In the genomic region with DNA sequence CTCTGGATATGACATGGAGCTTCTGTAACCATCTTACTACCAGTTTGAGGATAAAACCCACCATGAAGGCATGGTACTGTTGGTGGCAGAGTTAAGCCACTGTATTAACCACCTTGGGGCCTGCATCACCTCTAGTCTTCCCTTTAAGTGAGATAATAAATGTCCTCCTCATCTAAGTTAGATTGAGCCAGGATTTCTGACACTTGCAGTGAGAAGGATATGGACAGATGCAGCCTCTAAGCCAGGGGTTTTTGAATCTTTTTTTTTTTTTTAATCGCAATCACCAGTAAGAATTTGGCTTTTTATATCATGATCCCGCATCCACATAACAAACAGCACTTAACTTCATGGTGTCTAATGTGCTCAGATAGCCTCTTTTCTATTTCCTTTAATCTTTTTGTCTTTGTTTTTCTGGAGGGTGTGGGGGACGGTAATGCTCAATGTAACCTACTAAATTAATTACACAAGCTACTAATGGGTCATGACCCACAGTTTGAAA, we compare ENCODE assay signal across 19 cellular contexts. TPM values are rescaled to one million over a fixed set of nuclear protein-coding genes. Genes with fewer than 3 reads are reported as not detected.
DNase-seq lines count a peak whose midpoint lies in the region; ATAC-seq and TF ChIP-seq lines count a peak whose summit lies in the region.
"Had no signal": no experiment of that assay in that cellular context is flagged by ENCODE, and none has a peak within 500 bp of the region (broad histone marks: within the 10 kb centered on the region; RNA-seq: fewer than 3 reads in every experiment).

No MANE protein-coding gene starts in this region.

- H3K4me1 Mint-ChIP-seq in immature natural killer cell = peaks cover 26 to 33% of the 10 kb centered on the region in 2 donors

- H3K27ac ChIP-seq in right atrium auricular region = peak overlapping the region; percentile 83 to 88
- peak overlapping the region in 4 of 5 donors; percentile 56 to 88 (median 66) for H3K27ac ChIP-seq in adrenal gland
- peak overlapping the region; percentile 67 for H3K27ac ChIP-seq in layer of hippocampus (ENCODE audit: low read depth, low read length)
- peak overlapping the region; percentile 36 to 59 for H3K27ac ChIP-seq in testis
- no peak overlapping the region for H3K27ac ChIP-seq in gastroesophageal sphincter
- H3K27ac ChIP-seq: VCaP had no signal

- H3K9me3 ChIP-seq in right atrium auricular region (no peaks in the 10 kb centered on the region), adrenal gland (replicated peaks in 1 of 3) (no peaks in the 10 kb centered on the region), testis (no peaks in the 10 kb centered on the region), gastroesophageal sphincter (no peaks in the 10 kb centered on the region)

- peaks cover 0 to 4% (median 0%) of the 10 kb centered on the region in 3 donors for H3K36me3 Mint-ChIP-seq in immature natural killer cell
- H3K36me3 Mint-ChIP-seq: CD14-positive monocyte had no signal

- H3K27me3 Mint-ChIP-seq in immature natural killer cell (ENCODE audit: low read depth in 3 of 3) = peaks cover 0 to 19% (median 9%) of the 10 kb centered on the region in 3 donors
- H3K27me3 Mint-ChIP-seq: memory B cell had no signal

- no peak overlapping the region for H3K4me3 Mint-ChIP-seq in immature natural killer cell
- H3K4me3 Mint-ChIP-seq: CD14-positive monocyte; memory B cell; naive thymus-derived CD8-positive, alpha-beta T cell had no signal

- WGBS in adrenal gland, 4 donors = 71 to 78% (median 74%) methylated on average over 3 of the region's 3 CpGs
- 58 to 72% methylated on average over 3 of the region's 3 CpGs for WGBS in testis, 2 donors
- 90 to 94% methylated on average over 2 to 3 of the region's 3 CpGs for WGBS in gastroesophageal sphincter (ENCODE audit: low coverage in 1 of 2), 2 donors

- no peaks in the 10 kb centered on the region for H3K27me3 ChIP-seq in right atrium auricular region
- H3K27me3 ChIP-seq in adrenal gland = no peaks in the 10 kb centered on the region
- H3K27me3 ChIP-seq in layer of hippocampus (ENCODE audit: control insufficient read depth, insufficient read depth, low read length) = no peaks in the 10 kb centered on the region
- H3K27me3 ChIP-seq in testis = no peaks in the 10 kb centered on the region
- H3K27me3 ChIP-seq in gastroesophageal sphincter = no peaks in the 10 kb centered on the region

- ATAC-seq in Right ventricle myocardium superior (ENCODE audit: poor library complexity) (no peak), gastroesophageal sphincter (no peak)
- ATAC-seq: esophagus mucosa; naive thymus-derived CD8-positive, alpha-beta T cell had no signal

- TF ChIP-seq POLR2A in adrenal gland (IDR thresholded peaks at IDR 0.05) (no peak), testis (IDR thresholded peaks at IDR 0.05) (no peak), gastroesophageal sphincter (IDR thresholded peaks at IDR 0.05) (no peak)

- peak overlapping the region in 1 of 6 donors; percentile 23 for H3K27ac Mint-ChIP-seq in immature natural killer cell
- H3K27ac Mint-ChIP-seq: memory B cell had no signal

- TF ChIP-seq EP300 in gastroesophageal sphincter (IDR thresholded peaks at IDR 0.05) = no peak

- DNase-seq in right atrium auricular region (ENCODE audit: low spot score) = no peak
- DNase-seq in Right ventricle myocardium superior = no peak
- DNase-seq in adrenal gland = no peak
- DNase-seq in testis = no peak
- no peak for DNase-seq in HuH-7 (ENCODE audit: low spot score)
- no peak for DNase-seq in immature natural killer cell
- DNase-seq: activated gamma-delta T cell treated with Interleukin-2 at 50 U/mL for 16 hours; aorta; DMS153; effector CD4-positive, alpha-beta T cell; HCEC 1CT; naive thymus-derived CD8-positive, alpha-beta T cell; NCI-H1436 treated with DMSO at 0.1 percent for 48 hours had no signal

- H3K4me3 ChIP-seq in right atrium auricular region = no peak overlapping the region
- no peak overlapping the region for H3K4me3 ChIP-seq in adrenal gland
- H3K4me3 ChIP-seq in testis = no peak overlapping the region
- H3K4me3 ChIP-seq in gastroesophageal sphincter = no peak overlapping the region

- TF ChIP-seq CTCF in right atrium auricular region (IDR thresholded peaks at IDR 0.05) (no peak), adrenal gland (IDR thresholded peaks at IDR 0.05) (no peak), testis (IDR thresholded peaks at IDR 0.05) (no peak), gastroesophageal sphincter (IDR thresholded peaks at IDR 0.05) (no peak)

- no peaks in the 10 kb centered on the region for H3K9me3 Mint-ChIP-seq in immature natural killer cell
- H3K9me3 Mint-ChIP-seq: memory B cell; naive thymus-derived CD8-positive, alpha-beta T cell had no signal

- H3K36me3 ChIP-seq in right atrium auricular region (no peaks in the 10 kb centered on the region), adrenal gland (replicated peaks in 1 of 2) (no peaks in the 10 kb centered on the region), testis (ENCODE audit: low read depth, missing control alignments) (no peaks in the 10 kb centered on the region), gastroesophageal sphincter (no peaks in the 10 kb centered on the region)

- peaks cover 0 to 27% of the 10 kb centered on the region in 2 donors for H3K4me1 ChIP-seq in right atrium auricular region
- peaks cover 22 to 31% of the 10 kb centered on the region in 2 donors for H3K4me1 ChIP-seq in adrenal gland (replicated peaks in 1 of 2)
- H3K4me1 ChIP-seq in testis = peaks cover 16% of the 10 kb centered on the region
- peaks cover 0 to 18% (median 10%) of the 10 kb centered on the region in 3 donors for H3K4me1 ChIP-seq in gastroesophageal sphincter

- intact Hi-C loops in Right ventricle myocardium superior (cut with DNase I) (loop anchor here (5.0 kb wide), 1 partner anchor 38 kb away; no protein-coding TSS in a partner anchor), adrenal gland (cut with DNase I) (no loop called here), testis (cut with DNase I; ENCODE audit: low total_unique reads) (no loop called here)

RNA-seq across cellular contexts. Expression of a gene that starts 42.2 kb away (rescaled TPM):
- total RNA-seq in right atrium auricular region (100 to 1,000 TPM; 148 to 256 TPM), Right ventricle myocardium superior (255 TPM), adrenal gland (100 to 1,000 TPM; 188 to 377 (median 222) TPM), testis (100 to 1,000 TPM; 444 to 561 TPM), gastroesophageal sphincter (100 to 1,000 TPM in 3 of 4 donors, 10 to 100 TPM in 1; 90.9 to 208 (median 174) TPM)
- polyA plus RNA-seq in adrenal gland (100 to 1,000 TPM in 2 of 3 donors, 10 to 100 TPM in 1; 60.7 to 336 (median 109) TPM), testis (ENCODE audit: insufficient read depth, low read depth, low replicate concordance) (394 TPM), immature natural killer cell (10 to 100 TPM; 21.5 to 38.7 (median 24.2) TPM)

Comparison
In these comparisons a context has a peak if more than half of its experiments do, and no peak if none do; other contexts are left out.
1. H3K27ac ChIP-seq: peak in right atrium auricular region (2 of 2), adrenal gland (4 of 5), layer of hippocampus (single experiment) and testis (2 of 2); none in gastroesophageal sphincter (0 of 4).